8 cellular contexts compared by ENCODE assay signal in the genomic region with DNA sequence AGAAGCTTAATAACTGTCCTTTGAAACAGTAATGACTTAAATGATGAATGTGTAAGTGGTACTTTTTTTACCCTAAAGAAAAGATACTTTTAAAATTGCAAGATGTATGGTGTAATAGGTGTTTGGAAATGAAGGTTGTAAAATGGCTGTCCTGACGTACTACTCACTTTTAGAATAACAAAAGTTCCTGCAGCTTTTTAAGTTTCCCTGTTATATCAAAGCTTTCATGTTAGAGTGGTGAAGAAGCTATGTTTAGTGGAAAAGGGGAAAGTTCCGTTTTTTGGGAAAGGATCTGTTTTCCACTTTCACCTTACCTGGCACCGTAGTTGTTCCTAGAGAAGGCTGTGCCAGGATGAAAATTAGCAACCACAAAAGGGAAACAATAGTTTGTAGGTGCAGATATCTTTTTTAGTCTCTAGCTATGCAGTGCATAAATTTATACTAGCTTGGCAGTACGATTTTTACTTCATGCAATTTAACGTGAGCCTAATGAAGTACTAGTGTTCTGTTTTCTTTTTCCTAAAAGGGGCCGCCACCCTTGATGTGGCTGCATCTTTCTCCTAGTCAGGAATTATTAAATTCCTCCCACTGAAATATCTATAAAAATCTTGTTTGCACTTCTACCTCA. TPM values are rescaled to one million over a fixed set of nuclear protein-coding genes. Genes with fewer than 3 reads are reported as not detected.
DNase-seq lines count a peak whose midpoint lies in the region; ATAC-seq and TF ChIP-seq lines count a peak whose summit lies in the region.

No MANE protein-coding gene starts in this region.

- peak overlapping the region; percentile 86 for H3K27ac Mint-ChIP-seq in CD4-positive, alpha-beta T cell
- H3K27ac Mint-ChIP-seq in nephron, result peak overlapping the region; percentile 99 to 100 (median 100)

- peaks cover 9% of the 10 kb centered on the region for H3K36me3 Mint-ChIP-seq in CD4-positive, alpha-beta T cell (ENCODE audit: low read depth)
- H3K36me3 Mint-ChIP-seq in nephron (ENCODE audit: low read depth), result peaks cover 13% of the 10 kb centered on the region

- H3K9me3 ChIP-seq in CD4-positive, alpha-beta T cell (ENCODE audit: control insufficient read depth, low read length), result no peaks in the 10 kb centered on the region

- intact Hi-C loops in CD4-positive, alpha-beta T cell (cut with DNase I, micrococcal nuclease), result loop anchor here (2.0 to 10.0 kb wide), 5 partner anchors 31 to 677 kb away; a partner anchor contains a TSS

- H3K4me1 Mint-ChIP-seq in CD4-positive, alpha-beta T cell (ENCODE audit: low read depth), result peaks cover 30% of the 10 kb centered on the region
- H3K4me1 Mint-ChIP-seq in nephron, result peaks cover 28% of the 10 kb centered on the region

- H3K4me3 Mint-ChIP-seq in CD4-positive, alpha-beta T cell, result peak overlapping the region; percentile 89
- peak overlapping the region; percentile 99 for H3K4me3 Mint-ChIP-seq in nephron

- no peak for ATAC-seq in CD4-positive, alpha-beta T cell (ENCODE audit: poor library complexity)
- ATAC-seq in HG03571 (IDR thresholded peaks at IDR 0.05; ENCODE audit: unreplicated experiment), result no peak

- H3K9me3 Mint-ChIP-seq in CD4-positive, alpha-beta T cell, result no peaks in the 10 kb centered on the region
- no peaks in the 10 kb centered on the region for H3K9me3 Mint-ChIP-seq in nephron

- POLR2A ChIA-PET in CD4-positive, alpha-beta T cell (lab: Charles Lee), result interaction anchor here (1.0 to 2.5 kb wide), 7 partner anchors 25 to 498 kb away, joined by 3 to 26 read pairs (median 6); a partner anchor contains a TSS

- peaks cover 9% of the 10 kb centered on the region for H3K27me3 Mint-ChIP-seq in CD4-positive, alpha-beta T cell
- no peaks in the 10 kb centered on the region for H3K27me3 Mint-ChIP-seq in nephron (ENCODE audit: low read depth)

- H3K27me3 ChIP-seq in CD4-positive, alpha-beta T cell (ENCODE audit: control insufficient read depth, insufficient read depth, low read length), result no peaks in the 10 kb centered on the region

- no peak for DNase-seq in CD4-positive, alpha-beta T cell
- peak; percentile 43 for DNase-seq in NAMALWA (ENCODE audit: low spot score)
- no peak for DNase-seq in central memory CD4-positive, alpha-beta T cell
- no peak for DNase-seq in NCI-H1930 (lab: John Stamatoyannopoulos, UW)
- DNase-seq in NCI-H1436 (lab: John Stamatoyannopoulos, UW), result no peak

- CTCF ChIA-PET in CD4-positive, alpha-beta T cell (lab: Charles Lee), result interaction anchor here (0.7 to 1.9 kb wide), 4 partner anchors 12 to 207 kb away, joined by 3 to 9 read pairs (median 4); no protein-coding TSS in a partner anchor

- H3K27ac ChIP-seq in CD4-positive, alpha-beta T cell (ENCODE audit: low read depth, low read length), result no peak overlapping the region
- peak overlapping the region; percentile 80 for H3K27ac ChIP-seq in cingulate gyrus (ENCODE audit: low read depth, low read length)

- TF ChIP-seq CTCF in CD4-positive, alpha-beta T cell (IDR thresholded peaks at IDR 0.05), result no peak
- TF ChIP-seq CTCF in nephron (IDR thresholded peaks at IDR 0.05; ENCODE audit: unreplicated experiment in 3 of 3), result no peak

RNA-seq across cellular contexts. Expression of a gene that starts 1.3 kb away (rescaled TPM):
- total RNA-seq in CD4-positive, alpha-beta T cell, result 10 to 100 TPM; 69.6 to 74.7 TPM
